In the genomic region with DNA sequence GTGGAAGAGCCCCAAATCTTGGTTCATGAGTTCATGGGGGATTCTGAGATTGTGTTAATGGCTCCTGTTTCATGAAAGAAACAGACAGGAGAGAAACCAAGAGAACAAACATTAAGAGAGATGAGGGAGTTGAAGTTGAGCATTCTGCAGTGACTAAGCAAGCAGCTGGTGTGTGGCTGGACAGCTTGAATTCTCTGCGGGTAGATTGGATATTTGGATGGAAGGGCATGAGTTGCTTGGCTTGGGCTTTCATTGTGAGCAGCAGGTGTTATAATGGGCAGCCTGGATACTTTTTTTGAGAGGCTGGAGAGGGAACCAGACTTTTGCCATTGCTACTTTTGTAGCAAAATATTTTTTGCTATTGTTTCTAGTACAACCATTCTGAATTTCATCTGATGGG, we compare ENCODE assay signal across 1 cellular context.
TF ChIP-seq lines count a peak whose summit lies in the region.

No MANE protein-coding gene starts in this region.

TF ChIP-seq in GM23338, 12 proteins besides CTCF, POLR2A, EP300 and RAD21 (continued from another document):
- TF ChIP-seq, protein P1, sequence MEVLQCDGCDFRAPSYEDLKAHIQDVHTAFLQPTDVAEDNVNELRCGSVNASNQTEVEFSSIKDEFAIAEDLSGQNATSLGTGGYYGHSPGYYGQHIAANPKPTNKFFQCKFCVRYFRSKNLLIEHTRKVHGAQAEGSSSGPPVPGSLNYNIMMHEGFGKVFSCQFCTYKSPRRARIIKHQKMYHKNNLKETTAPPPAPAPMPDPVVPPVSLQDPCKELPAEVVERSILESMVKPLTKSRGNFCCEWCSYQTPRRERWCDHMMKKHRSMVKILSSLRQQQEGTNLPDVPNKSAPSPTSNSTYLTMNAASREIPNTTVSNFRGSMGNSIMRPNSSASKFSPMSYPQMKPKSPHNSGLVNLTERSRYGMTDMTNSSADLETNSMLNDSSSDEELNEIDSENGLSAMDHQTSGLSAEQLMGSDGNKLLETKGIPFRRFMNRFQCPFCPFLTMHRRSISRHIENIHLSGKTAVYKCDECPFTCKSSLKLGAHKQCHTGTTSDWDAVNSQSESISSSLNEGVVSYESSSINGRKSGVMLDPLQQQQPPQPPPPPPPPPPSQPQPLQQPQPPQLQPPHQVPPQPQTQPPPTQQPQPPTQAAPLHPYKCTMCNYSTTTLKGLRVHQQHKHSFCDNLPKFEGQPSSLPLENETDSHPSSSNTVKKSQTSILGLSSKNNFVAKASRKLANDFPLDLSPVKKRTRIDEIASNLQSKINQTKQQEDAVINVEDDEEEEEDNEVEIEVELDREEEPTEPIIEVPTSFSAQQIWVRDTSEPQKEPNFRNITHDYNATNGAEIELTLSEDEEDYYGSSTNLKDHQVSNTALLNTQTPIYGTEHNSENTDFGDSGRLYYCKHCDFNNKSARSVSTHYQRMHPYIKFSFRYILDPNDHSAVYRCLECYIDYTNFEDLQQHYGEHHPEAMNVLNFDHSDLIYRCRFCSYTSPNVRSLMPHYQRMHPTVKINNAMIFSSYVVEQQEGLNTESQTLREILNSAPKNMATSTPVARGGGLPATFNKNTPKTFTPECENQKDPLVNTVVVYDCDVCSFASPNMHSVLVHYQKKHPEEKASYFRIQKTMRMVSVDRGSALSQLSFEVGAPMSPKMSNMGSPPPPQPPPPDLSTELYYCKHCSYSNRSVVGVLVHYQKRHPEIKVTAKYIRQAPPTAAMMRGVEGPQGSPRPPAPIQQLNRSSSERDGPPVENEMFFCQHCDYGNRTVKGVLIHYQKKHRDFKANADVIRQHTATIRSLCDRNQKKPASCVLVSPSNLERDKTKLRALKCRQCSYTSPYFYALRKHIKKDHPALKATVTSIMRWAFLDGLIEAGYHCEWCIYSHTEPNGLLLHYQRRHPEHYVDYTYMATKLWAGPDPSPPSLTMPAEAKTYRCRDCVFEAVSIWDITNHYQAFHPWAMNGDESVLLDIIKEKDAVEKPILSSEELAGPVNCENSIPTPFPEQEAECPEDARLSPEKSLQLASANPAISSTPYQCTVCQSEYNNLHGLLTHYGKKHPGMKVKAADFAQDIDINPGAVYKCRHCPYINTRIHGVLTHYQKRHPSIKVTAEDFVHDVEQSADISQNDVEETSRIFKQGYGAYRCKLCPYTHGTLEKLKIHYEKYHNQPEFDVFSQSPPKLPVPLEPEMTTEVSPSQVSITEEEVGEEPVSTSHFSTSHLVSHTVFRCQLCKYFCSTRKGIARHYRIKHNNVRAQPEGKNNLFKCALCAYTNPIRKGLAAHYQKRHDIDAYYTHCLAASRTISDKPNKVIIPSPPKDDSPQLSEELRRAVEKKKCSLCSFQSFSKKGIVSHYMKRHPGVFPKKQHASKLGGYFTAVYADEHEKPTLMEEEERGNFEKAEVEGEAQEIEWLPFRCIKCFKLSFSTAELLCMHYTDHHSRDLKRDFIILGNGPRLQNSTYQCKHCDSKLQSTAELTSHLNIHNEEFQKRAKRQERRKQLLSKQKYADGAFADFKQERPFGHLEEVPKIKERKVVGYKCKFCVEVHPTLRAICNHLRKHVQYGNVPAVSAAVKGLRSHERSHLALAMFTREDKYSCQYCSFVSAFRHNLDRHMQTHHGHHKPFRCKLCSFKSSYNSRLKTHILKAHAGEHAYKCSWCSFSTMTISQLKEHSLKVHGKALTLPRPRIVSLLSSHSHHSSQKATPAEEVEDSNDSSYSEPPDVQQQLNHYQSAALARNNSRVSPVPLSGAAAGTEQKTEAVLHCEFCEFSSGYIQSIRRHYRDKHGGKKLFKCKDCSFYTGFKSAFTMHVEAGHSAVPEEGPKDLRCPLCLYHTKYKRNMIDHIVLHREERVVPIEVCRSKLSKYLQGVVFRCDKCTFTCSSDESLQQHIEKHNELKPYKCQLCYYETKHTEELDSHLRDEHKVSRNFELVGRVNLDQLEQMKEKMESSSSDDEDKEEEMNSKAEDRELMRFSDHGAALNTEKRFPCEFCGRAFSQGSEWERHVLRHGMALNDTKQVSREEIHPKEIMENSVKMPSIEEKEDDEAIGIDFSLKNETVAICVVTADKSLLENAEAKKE (CRISPR knock-in tag; IDR thresholded peaks at IDR 0.05), result no peak
- TF ChIP-seq STAT1 (IDR thresholded peaks at IDR 0.05; ENCODE audit: unreplicated experiment) (no peak), CREB1 (CRISPR knock-in tag; IDR thresholded peaks at IDR 0.05; ENCODE audit: low read depth) (no peak)
